In the genomic region with DNA sequence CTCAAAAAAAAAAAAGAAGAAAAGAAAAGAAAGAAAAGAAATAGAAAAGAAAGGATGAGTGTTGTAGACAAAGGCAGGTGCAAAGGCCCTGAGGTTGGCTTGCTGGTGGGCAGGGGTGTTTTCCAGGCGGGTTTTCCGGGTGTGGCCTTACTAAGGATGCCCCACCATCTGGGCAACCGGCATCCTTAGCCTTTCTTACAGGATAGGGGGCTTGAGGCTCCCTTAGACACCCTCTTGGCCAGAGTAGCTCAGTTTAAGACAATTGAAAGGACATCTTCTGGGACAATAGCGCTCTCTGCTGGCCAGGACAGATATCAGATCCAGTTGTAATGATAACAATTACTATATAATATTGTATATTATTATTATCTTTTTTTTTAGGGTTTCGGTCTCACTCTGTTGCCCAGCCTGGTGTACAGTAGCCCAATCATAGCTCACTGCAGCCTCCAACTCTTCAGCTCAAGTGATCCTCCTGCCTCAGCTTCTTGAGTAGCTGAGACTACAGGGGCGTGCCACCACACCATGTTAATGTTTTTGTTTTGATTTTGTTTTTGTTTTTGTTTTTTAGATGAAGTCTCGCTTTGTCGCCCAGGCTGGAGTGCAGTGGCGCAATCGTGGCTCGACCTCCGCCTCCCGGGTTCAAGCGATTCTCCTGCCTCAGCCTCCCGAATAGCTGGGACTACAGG, we compare ENCODE assay signal across 8 cellular contexts. TPM values are rescaled to one million over a fixed set of nuclear protein-coding genes. Genes with fewer than 3 reads are reported as not detected.
DNase-seq lines count a peak whose midpoint lies in the region; ATAC-seq and TF ChIP-seq lines count a peak whose summit lies in the region.

No MANE protein-coding gene starts in this region.

- TF ChIP-seq CTCF in GM13977 (IDR thresholded peaks at IDR 0.05; ENCODE audit: extremely low read depth, insufficient read depth, missing control alignments) (peak; percentile 62), neural progenitor cell (IDR thresholded peaks at IDR 0.05) (peak; percentile 69)

- no peak overlapping the region for H3K27ac Mint-ChIP-seq in neural progenitor cell

- H3K36me3 Mint-ChIP-seq in neural progenitor cell = no peaks in the 10 kb centered on the region

- H3K27me3 Mint-ChIP-seq in neural progenitor cell (ENCODE audit: insufficient read depth, low read depth) = peaks cover 7% of the 10 kb centered on the region

- H3K4me1 Mint-ChIP-seq in neural progenitor cell = peaks cover 22% of the 10 kb centered on the region

- no peak overlapping the region for H2AFZ ChIP-seq in neural progenitor cell (replicated peaks)

- H3K4me3 ChIP-seq in neural progenitor cell = no peak overlapping the region

- peaks cover 15% of the 10 kb centered on the region for H4K20me1 ChIP-seq in neural progenitor cell (ENCODE audit: low read depth)

- no peak for ATAC-seq in HG03354 (IDR thresholded peaks at IDR 0.05; ENCODE audit: poor library complexity, severe bottlenecking, unreplicated experiment)
- ATAC-seq in HG03439 (IDR thresholded peaks at IDR 0.05; ENCODE audit: unreplicated experiment) = no peak

- H3K4me3 Mint-ChIP-seq in neural progenitor cell = no peak overlapping the region

- H3K4me1 ChIP-seq in neural progenitor cell = no peaks in the 10 kb centered on the region

- H3K9me3 ChIP-seq in neural progenitor cell (ENCODE audit: low read depth) = no peaks in the 10 kb centered on the region

- H3K27me3 ChIP-seq in neural progenitor cell = no peaks in the 10 kb centered on the region

- no peaks in the 10 kb centered on the region for H3K36me3 ChIP-seq in neural progenitor cell

- H3K9me3 Mint-ChIP-seq in neural progenitor cell = no peaks in the 10 kb centered on the region

- in situ Hi-C loops in ACHN (cut with HindIII; ENCODE audit: low pct_ligation_motif_present, low pct_unique_long_range_greater_than_20kb, low sequenced_read_pairs) = no loop called here
- in situ Hi-C loops in GM13977 (cut with MboI; ENCODE audit: low pct_unique_long_range_greater_than_20kb, low sequenced_read_pairs, unreplicated experiment) = no loop called here

- H3F3A ChIP-seq in neural progenitor cell (ENCODE audit: low read depth) = peaks cover 26% of the 10 kb centered on the region

- no peak overlapping the region for H3K9ac ChIP-seq in neural progenitor cell

- DNase-seq in ACHN (peak; percentile 60), GM13977 (ENCODE audit: low spot score) (peak; percentile 81), NCI-H526 treated with DMSO at 0.1 percent for 48 hours (lab: John Stamatoyannopoulos, UW) (peak; percentile 20), neural progenitor cell (ENCODE audit: low spot score) (peak; percentile 70)
- DNase-seq in activated CD4-positive, alpha-beta T cell treated with anti-CD3 and anti-CD28 coated beads, Interleukin-2, amount 50 U/mL, for 4 hours = peak; percentile 68 to 73
- DNase-seq in effector CD8-positive, alpha-beta T cell (lab: John Stamatoyannopoulos, UW) = peak; percentile 35

- H3K27ac ChIP-seq in neural progenitor cell = no peak overlapping the region

- H3K4me2 ChIP-seq in neural progenitor cell = no peak overlapping the region

- peaks cover 3% of the 10 kb centered on the region for H3K79me2 ChIP-seq in neural progenitor cell (ENCODE audit: low read depth)

RNA-seq across cellular contexts. Expression of a gene that starts 1.4 kb away (rescaled TPM):
- 20.4 and 46.9 TPM in 2 replicates for total RNA-seq in neural progenitor cell (ENCODE audit: low replicate concordance)

RNA-seq across cellular contexts. Expression of a gene that starts 18.1 kb away (rescaled TPM):
- total RNA-seq in neural progenitor cell (ENCODE audit: low replicate concordance) = 49.9 and 101 TPM in 2 replicates

RNA-seq across cellular contexts. Expression of a gene that starts 45.6 kb away (rescaled TPM):
- total RNA-seq in neural progenitor cell (ENCODE audit: low replicate concordance) = 477 and 633 TPM in 2 replicates

Comparison
In these comparisons a context has a peak if more than half of its experiments do, and no peak if none do; other contexts are left out.
1. DNase-seq: peak in every context shown above with its lines; median percentile 81 in GM13977; 70 in activated CD4-positive, alpha-beta T cell treated with anti-CD3 and anti-CD28 coated beads, Interleukin-2, amount 50 U/mL, for 4 hours; 70 in neural progenitor cell; 60 in ACHN; 35 in effector CD8-positive, alpha-beta T cell; 20 in NCI-H526 treated with DMSO at 0.1 percent for 48 hours.